In genomic region chr6:122610690-122611455, GRCh38 we compare ENCODE assay signal across 8 cellular contexts. TPM values are rescaled to one million over a fixed set of nuclear protein-coding genes. Genes with fewer than 3 reads are reported as not detected.
DNase-seq lines count a peak whose midpoint lies in the region; ATAC-seq and TF ChIP-seq lines count a peak whose summit lies in the region.

No MANE protein-coding gene starts in this region.

- peaks cover 14% of the 10 kb centered on the region for H3K4me1 Mint-ChIP-seq in activated naive CD4-positive, alpha-beta T cell treated with anti-CD3 and anti-CD28 coated beads for 36 hours (ENCODE audit: low read depth)
- H3K4me1 Mint-ChIP-seq in neural progenitor cell, result no peaks in the 10 kb centered on the region

- H3K27me3 Mint-ChIP-seq in activated naive CD4-positive, alpha-beta T cell treated with anti-CD3 and anti-CD28 coated beads for 36 hours (ENCODE audit: low read depth), result peaks cover 37% of the 10 kb centered on the region
- H3K27me3 Mint-ChIP-seq in neural progenitor cell (ENCODE audit: insufficient read depth, low read depth), result peaks cover 16% of the 10 kb centered on the region

- H3K9ac ChIP-seq in neural progenitor cell, result no peak overlapping the region

- no peaks in the 10 kb centered on the region for H4K20me1 ChIP-seq in neural progenitor cell (ENCODE audit: low read depth)

- no peaks in the 10 kb centered on the region for H3K9me3 Mint-ChIP-seq in activated naive CD4-positive, alpha-beta T cell treated with anti-CD3 and anti-CD28 coated beads for 36 hours
- peaks cover 5% of the 10 kb centered on the region for H3K9me3 Mint-ChIP-seq in neural progenitor cell

- peak overlapping the region; percentile 76 for H3K4me3 Mint-ChIP-seq in activated naive CD4-positive, alpha-beta T cell treated with anti-CD3 and anti-CD28 coated beads for 36 hours
- H3K4me3 Mint-ChIP-seq in neural progenitor cell, result peak overlapping the region; percentile 85

- H3K4me1 ChIP-seq in foreskin keratinocyte, result no peaks in the 10 kb centered on the region
- no peaks in the 10 kb centered on the region for H3K4me1 ChIP-seq in neural progenitor cell

- peaks cover 11% of the 10 kb centered on the region for H3F3A ChIP-seq in neural progenitor cell (ENCODE audit: low read depth)

- H3K36me3 ChIP-seq in neural progenitor cell, result peaks cover 9% of the 10 kb centered on the region

- intact Hi-C loops in activated naive CD4-positive, alpha-beta T cell treated with anti-CD3 and anti-CD28 coated beads for 36 hours (cut with micrococcal nuclease), result loop anchor here (1.0 to 5.0 kb wide), 4 partner anchors 120 to 229 kb away; partner anchors contain the start of gene SERINC1

- no peaks in the 10 kb centered on the region for H3K27me3 ChIP-seq in foreskin keratinocyte
- H3K27me3 ChIP-seq in neural progenitor cell, result no peaks in the 10 kb centered on the region

- ATAC-seq in HG02588 (IDR thresholded peaks at IDR 0.05; ENCODE audit: unreplicated experiment), result peak; percentile 32
- ATAC-seq in foreskin keratinocyte, result peak; percentile 64

- peak; percentile 15 for DNase-seq in activated naive CD4-positive, alpha-beta T cell treated with anti-CD3 and anti-CD28 coated beads for 36 hours
- no peak for DNase-seq in activated naive CD4-positive, alpha-beta T cell treated with Interleukin-2 at 50 U/mL for 16 hours
- DNase-seq in NCI-H146 (lab: John Stamatoyannopoulos, UW) (peak; percentile 95), foreskin keratinocyte (no peak), neural progenitor cell (ENCODE audit: low spot score) (peak; percentile 26), KG1 (lab: John Stamatoyannopoulos, UW) (no peak)
- DNase-seq in activated CD8-positive, alpha-beta memory T cell treated with anti-CD3 and anti-CD28 coated beads, Interleukin-2, amount 50 U/mL, for 48 hours, result peak; percentile 66

- no peaks in the 10 kb centered on the region for H3K9me3 ChIP-seq in neural progenitor cell (ENCODE audit: low read depth)

- peak overlapping the region; percentile 33 for H3K4me3 ChIP-seq in neural progenitor cell

- peaks cover 19% of the 10 kb centered on the region for H3K79me2 ChIP-seq in neural progenitor cell (ENCODE audit: low read depth)

- no peak overlapping the region for H3K27ac Mint-ChIP-seq in activated naive CD4-positive, alpha-beta T cell treated with anti-CD3 and anti-CD28 coated beads for 36 hours
- H3K27ac Mint-ChIP-seq in neural progenitor cell, result no peak overlapping the region

- TF ChIP-seq CTCF in foreskin keratinocyte (conservative IDR thresholded peaks at IDR 0.05) (no peak), neural progenitor cell (IDR thresholded peaks at IDR 0.05) (no peak)

- H3K27ac ChIP-seq in foreskin keratinocyte, result no peak overlapping the region
- no peak overlapping the region for H3K27ac ChIP-seq in neural progenitor cell

- peak overlapping the region; percentile 63 for H3K4me2 ChIP-seq in neural progenitor cell

- no peak overlapping the region for H2AFZ ChIP-seq in neural progenitor cell (replicated peaks)

- no peaks in the 10 kb centered on the region for H3K36me3 Mint-ChIP-seq in activated naive CD4-positive, alpha-beta T cell treated with anti-CD3 and anti-CD28 coated beads for 36 hours (ENCODE audit: low read depth)
- peaks cover 2% of the 10 kb centered on the region for H3K36me3 Mint-ChIP-seq in neural progenitor cell

- CTCF ChIA-PET in activated naive CD4-positive, alpha-beta T cell treated with anti-CD3 and anti-CD28 coated beads for 36 hours (lab: Charles Lee), result interaction anchor here (0.8 to 2.0 kb wide), 3 partner anchors 29 to 140 kb away, joined by 3 to 6 read pairs (median 3); no protein-coding TSS in a partner anchor

RNA-seq across cellular contexts. Expression of gene PKIB, which starts 0.7 kb away (rescaled TPM):
- under 1 TPM in 1 of 2 experiments, not detected in 1; 0.67 TPM for total RNA-seq in activated naive CD4-positive, alpha-beta T cell treated with anti-CD3 and anti-CD28 coated beads for 36 hours
- 1.4 and 2.9 TPM in 2 replicates for total RNA-seq in foreskin keratinocyte
- 0.94 and 2.8 TPM in 2 replicates for polyA plus RNA-seq in foreskin keratinocyte
- 153 and 202 TPM in 2 replicates for total RNA-seq in neural progenitor cell (ENCODE audit: low replicate concordance)

Comparison
In these comparisons a context has a peak if more than half of its experiments do, and no peak if none do; other contexts are left out.
1. DNase-seq: peak in activated naive CD4-positive, alpha-beta T cell treated with anti-CD3 and anti-CD28 coated beads for 36 hours (single experiment), NCI-H146 (single experiment), activated CD8-positive, alpha-beta memory T cell treated with anti-CD3 and anti-CD28 coated beads, Interleukin-2, amount 50 U/mL, for 48 hours (single experiment) and neural progenitor cell (single experiment); none in activated naive CD4-positive, alpha-beta T cell treated with Interleukin-2 at 50 U/mL for 16 hours (single experiment), foreskin keratinocyte (0 of 2) and KG1 (single experiment).
2. RNA of gene PKIB, which starts 0.7 kb away (total RNA-seq): 153 to 202 TPM in neural progenitor cell; 1.4 to 2.9 TPM in foreskin keratinocyte and 0.67 TPM in activated naive CD4-positive, alpha-beta T cell treated with anti-CD3 and anti-CD28 coated beads for 36 hours; every median in the first group is over 10 times any median in the second.